Comparison of ENCODE assay signal across 16 cellular contexts in the genomic region with DNA sequence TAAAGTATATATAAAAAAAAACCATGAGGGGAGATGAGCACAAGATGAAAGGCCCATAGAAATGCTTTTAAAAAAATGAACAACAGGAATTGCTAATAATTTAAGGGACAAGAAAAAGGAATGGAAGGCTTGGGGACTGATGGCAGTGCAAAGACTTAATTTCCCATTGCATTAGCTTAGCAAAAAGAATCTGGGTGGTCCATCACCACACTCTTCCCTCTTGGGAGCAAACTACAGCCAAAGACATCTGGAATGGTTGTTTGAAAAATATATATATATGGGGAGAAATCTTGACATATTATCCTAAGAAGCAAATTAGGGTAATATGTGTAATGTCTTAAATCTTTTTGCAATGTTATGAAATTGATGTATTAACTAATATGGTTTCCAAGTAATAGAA.
"Had no signal": no experiment of that assay in that cellular context is flagged by ENCODE, and none has a peak within 500 bp of the region (broad histone marks: within the 10 kb centered on the region; RNA-seq: fewer than 3 reads in every experiment).

No MANE protein-coding gene starts in this region.

- H3K4me1 ChIP-seq: esophagus squamous epithelium, suprapubic skin had no signal

- H3K36me3 ChIP-seq: esophagus squamous epithelium, sigmoid colon, suprapubic skin had no signal

- H3K27me3 ChIP-seq: esophagus squamous epithelium, sigmoid colon, suprapubic skin had no signal

- DNase-seq: activated CD4-positive, alpha-beta T cell treated with anti-CD3 and anti-CD28 coated beads for 48 hours; activated naive CD4-positive, alpha-beta T cell treated with anti-CD3 and anti-CD28 coated beads, Interleukin-2, amount 50 U/mL, for 16 hours; cerebellar nuclear complex; dorsolateral prefrontal cortex; esophagus squamous epithelium; head of caudate nucleus; mucosa of descending colon; natural killer cell; nucleus accumbens; sigmoid colon; stimulated activated CD4-positive, alpha-beta T cell treated with anti-CD3 and anti-CD28 coated beads, Interleukin-4, amount 100 ng/mL, for 1 hour; stimulated activated CD8-positive, alpha-beta memory T cell treated with anti-CD3 and anti-CD28 coated beads, Interleukin-4, amount 100 ng/mL, for 48 hours; stimulated activated naive CD8-positive, alpha-beta T cell treated with anti-CD3 and anti-CD28 coated beads, Interleukin-15, Interleukin-2, amounts not matched to agents 100 U/mL and 50 U/mL, for 24 hours; T-helper 17 cell had no signal

- H3K9me3 ChIP-seq: esophagus squamous epithelium, mucosa of descending colon, sigmoid colon, suprapubic skin had no signal

- H3K4me3 ChIP-seq: dorsolateral prefrontal cortex, esophagus squamous epithelium, mucosa of descending colon, sigmoid colon, suprapubic skin had no signal

- ATAC-seq: mucosa of descending colon; natural killer cell; stimulated activated naive CD8-positive, alpha-beta T cell treated with anti-CD3 and anti-CD28 coated beads, Interleukin-15, Interleukin-2, amounts not matched to agents 100 U/mL and 50 U/mL, for 24 hours; T-helper 17 cell; WTC11 had no signal

- H3K27ac ChIP-seq: dorsolateral prefrontal cortex, esophagus squamous epithelium, sigmoid colon, suprapubic skin had no signal
